ENCODE assay signal across 10 cellular contexts in the genomic region with DNA sequence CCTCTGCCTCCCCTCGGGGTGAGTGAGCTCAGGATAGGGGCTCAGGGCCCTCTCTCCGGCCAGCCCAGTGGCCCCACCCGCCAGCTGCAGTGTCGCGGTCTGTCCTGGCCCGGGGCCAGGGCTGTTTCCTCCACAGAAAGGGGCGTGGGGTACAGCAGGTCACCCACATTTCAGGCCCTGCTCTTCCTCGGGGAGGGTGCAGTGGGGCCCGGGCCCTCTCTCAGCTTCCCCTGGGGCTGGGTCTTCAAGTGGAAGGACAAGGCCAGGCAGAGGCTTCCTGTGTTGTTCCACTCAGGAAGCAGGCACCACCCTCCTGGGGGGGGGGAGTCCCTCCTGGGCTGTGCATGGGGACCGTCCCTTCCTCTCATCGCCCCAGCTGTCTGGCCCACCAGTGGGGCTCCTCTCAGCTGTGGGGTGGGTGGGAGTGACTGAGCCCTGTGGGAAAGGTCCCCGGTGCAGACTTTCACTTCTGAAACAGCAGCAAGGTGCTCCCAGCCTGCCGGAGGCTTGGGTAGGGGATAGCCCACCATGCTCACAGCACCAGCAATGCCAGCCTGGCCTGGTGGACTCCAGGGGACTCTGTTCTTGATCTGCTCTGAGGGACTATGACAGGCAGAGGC. TPM values are rescaled to one million over a fixed set of nuclear protein-coding genes. Genes with fewer than 3 reads are reported as not detected.
DNase-seq lines count a peak whose midpoint lies in the region; TF ChIP-seq lines count a peak whose summit lies in the region.
"Had no signal": no experiment of that assay in that cellular context is flagged by ENCODE, and none has a peak within 500 bp of the region (broad histone marks: within the 10 kb centered on the region; RNA-seq: fewer than 3 reads in every experiment).

No MANE protein-coding gene starts in this region.

- H3K27ac Mint-ChIP-seq in dendritic cell treated with granulocyte-macrophage colony-stimulating factor and Interleukin-4, amounts not matched to agents 40 ng/mL and 50 ng/mL, for 4 days, result peak overlapping the region; percentile 98

- peaks cover 80% of the 10 kb centered on the region for H3K4me1 Mint-ChIP-seq in dendritic cell treated with granulocyte-macrophage colony-stimulating factor and Interleukin-4, amounts not matched to agents 40 ng/mL and 50 ng/mL, for 4 days (ENCODE audit: low read depth)

- TF ChIP-seq POLR2A in GM18951 (IDR thresholded peaks at IDR 0.05; ENCODE audit: extremely low read depth, insufficient read depth, insufficient read length), result peak; percentile 55

- in situ Hi-C loops in GM18951 (cut with MboI; ENCODE audit: low sequenced_read_pairs, unreplicated experiment), result no loop called here

- H3K4me3 Mint-ChIP-seq in dendritic cell treated with granulocyte-macrophage colony-stimulating factor and Interleukin-4, amounts not matched to agents 40 ng/mL and 50 ng/mL, for 4 days, result peak overlapping the region; percentile 76

- DNase-seq in T-helper 2 cell (peak in 3 of 5 experiments; percentile 44 to 63 (median 51)), A172 (ENCODE audit: low spot score) (no peak), NCI-H187 (lab: John Stamatoyannopoulos, UW) (no peak), iPS-NIHi7 (ENCODE audit: extremely low spot score) (no peak), NCI-H187 treated with DMSO at 0.1 percent for 48 hours (lab: John Stamatoyannopoulos, UW) (no peak)
- peak; percentile 64 for DNase-seq in stimulated activated CD4-positive, alpha-beta T cell treated with anti-CD3 and anti-CD28 coated beads, Interleukin-1b, Interleukin-23, amount 100 ng/mL, for 48 hours

- H3K36me3 Mint-ChIP-seq in dendritic cell treated with granulocyte-macrophage colony-stimulating factor and Interleukin-4, amounts not matched to agents 40 ng/mL and 50 ng/mL, for 4 days (ENCODE audit: low read depth), result peaks cover 69% of the 10 kb centered on the region

- H3K9me3 Mint-ChIP-seq in dendritic cell treated with granulocyte-macrophage colony-stimulating factor and Interleukin-4, amounts not matched to agents 40 ng/mL and 50 ng/mL, for 4 days, result no peaks in the 10 kb centered on the region
- H3K9me3 Mint-ChIP-seq: nephron had no signal

- intact Hi-C loops in dendritic cell treated with granulocyte-macrophage colony-stimulating factor and Interleukin-4, amounts not matched to agents 40 ng/mL and 50 ng/mL, for 4 days (cut with micrococcal nuclease), result loop anchor here (2.0 kb wide), 2 partner anchors 13 to 25 kb away; no protein-coding TSS in a partner anchor

- H3K27me3 Mint-ChIP-seq in dendritic cell treated with granulocyte-macrophage colony-stimulating factor and Interleukin-4, amounts not matched to agents 40 ng/mL and 50 ng/mL, for 4 days, result no peaks in the 10 kb centered on the region

RNA-seq across cellular contexts. Expression of a gene that starts 3.7 kb away (rescaled TPM):
- total RNA-seq in A172 (2014; rRNA removed; shearing (Covaris generic)), result 0.19 TPM in 1 of 2 replicates, not detected in the other
- total RNA-seq: H1 had no signal

RNA-seq across cellular contexts. Expression of a gene that starts 40.7 kb away (rescaled TPM):
- 37.2 and 40.4 TPM in 2 replicates for total RNA-seq in A172 (2014; rRNA removed; shearing (Covaris generic))

Comparison
In these comparisons a context has a peak if more than half of its experiments do, and no peak if none do; other contexts are left out.
1. DNase-seq: peak in T-helper 2 cell (3 of 5) and stimulated activated CD4-positive, alpha-beta T cell treated with anti-CD3 and anti-CD28 coated beads, Interleukin-1b, Interleukin-23, amount 100 ng/mL, for 48 hours (single experiment); none in A172 (single experiment), NCI-H187 (0 of 2), iPS-NIHi7 (single experiment) and NCI-H187 treated with DMSO at 0.1 percent for 48 hours (single experiment).